ENCODE assay signal across 7 cellular contexts in the genomic region with DNA sequence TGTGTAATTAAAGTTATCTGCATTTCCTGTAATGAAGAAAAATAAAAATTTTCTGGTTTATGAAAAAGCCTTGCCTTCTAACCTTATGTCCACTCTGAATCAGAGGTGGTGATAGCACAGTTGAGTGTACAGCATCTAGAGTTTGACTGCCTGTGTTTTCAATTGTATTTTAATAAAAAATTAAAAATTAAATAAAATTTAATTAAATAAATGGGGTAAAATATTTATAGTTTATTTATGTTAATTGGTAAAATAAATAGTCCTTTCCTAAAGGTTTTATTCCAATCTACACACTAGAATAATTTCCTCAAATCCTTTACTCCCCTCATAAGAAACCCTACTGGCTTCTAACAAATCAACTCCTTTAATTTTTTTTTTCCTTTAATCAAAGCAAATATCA.
"Had no signal": no experiment of that assay in that cellular context is flagged by ENCODE, and none has a peak within 500 bp of the region (broad histone marks: within the 10 kb centered on the region; RNA-seq: fewer than 3 reads in every experiment).

No MANE protein-coding gene starts in this region.

- H2AFZ ChIP-seq: GM23248 had no signal

- DNase-seq: GM23248, GOT3, H7, HFFc6, IMR-90 had no signal

- H3K9me3 ChIP-seq: HAP-1 had no signal

- H3K9me3 Mint-ChIP-seq: HFFc6 had no signal

- H3K4me3 ChIP-seq: GM23248, HAP-1 had no signal

- ATAC-seq: HCT116 had no signal

- H3K27ac ChIP-seq: GM23248 had no signal

- H3K27ac Mint-ChIP-seq: HFFc6 had no signal

- H3K4me3 Mint-ChIP-seq: HFFc6 had no signal

- H3K9ac ChIP-seq: GM23248 had no signal
